Comparison of ENCODE assay signal across 16 cellular contexts in the genomic region with DNA sequence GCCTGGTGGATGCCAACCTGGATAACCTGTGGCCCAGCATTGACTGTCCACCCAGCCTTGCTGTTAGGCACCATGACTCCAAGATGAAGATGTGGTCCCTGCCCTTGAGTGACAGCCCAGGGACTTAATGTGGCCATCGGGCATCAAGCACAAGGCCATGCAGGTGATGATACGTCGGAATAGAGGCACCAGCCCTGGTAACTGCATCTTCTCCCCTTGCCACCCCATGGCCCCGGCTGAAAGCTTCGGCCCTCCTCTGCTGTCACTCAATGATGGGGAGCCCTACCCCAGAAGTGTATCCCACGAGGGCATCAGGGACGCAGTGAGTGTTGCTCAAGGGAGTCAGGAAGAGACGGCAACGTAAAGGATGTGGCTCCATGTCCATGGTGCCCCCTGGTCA. TPM values are rescaled to one million over a fixed set of nuclear protein-coding genes. Genes with fewer than 3 reads are reported as not detected.
A peak's percentile ranks its signal among the peaks of the same experiment; 100 is the strongest.
DNase-seq lines count a peak whose midpoint lies in the region; ATAC-seq and TF ChIP-seq lines count a peak whose summit lies in the region.
"Had no signal": no experiment of that assay in that cellular context is flagged by ENCODE, and none has a peak within 500 bp of the region (broad histone marks: within the 10 kb centered on the region; RNA-seq: fewer than 3 reads in every experiment).

No MANE protein-coding gene starts in this region.

- H3K27ac Mint-ChIP-seq in activated naive CD4-positive, alpha-beta T cell treated with anti-CD3 and anti-CD28 coated beads for 36 hours = no peak overlapping the region
- no peak overlapping the region for H3K27ac Mint-ChIP-seq in stimulated activated effector memory CD8-positive, alpha-beta T cell treated with anti-CD3 and anti-CD28 coated beads, Interleukin-12 subunit alpha, Interleukin-12 subunit beta, amount 100 ng/mL, for 72 hours

- H3K9me3 ChIP-seq in RWPE2 (ENCODE audit: severe bottlenecking) (no peaks in the 10 kb centered on the region), colonic mucosa (no peaks in the 10 kb centered on the region), left lung (no peaks in the 10 kb centered on the region), upper lobe of left lung (no peaks in the 10 kb centered on the region)
- H3K9me3 ChIP-seq: uterus had no signal

- no peak for TF ChIP-seq POLR2A in upper lobe of left lung (IDR thresholded peaks at IDR 0.05)

- H3K4me1 Mint-ChIP-seq in activated naive CD4-positive, alpha-beta T cell treated with anti-CD3 and anti-CD28 coated beads for 36 hours (ENCODE audit: low read depth) = peaks cover 31% of the 10 kb centered on the region
- peaks cover 32% of the 10 kb centered on the region for H3K4me1 Mint-ChIP-seq in stimulated activated effector memory CD8-positive, alpha-beta T cell treated with anti-CD3 and anti-CD28 coated beads, Interleukin-12 subunit alpha, Interleukin-12 subunit beta, amount 100 ng/mL, for 72 hours

- intact Hi-C loops in activated naive CD4-positive, alpha-beta T cell treated with anti-CD3 and anti-CD28 coated beads for 36 hours (cut with micrococcal nuclease) = no loop called here
- intact Hi-C loops in colonic mucosa (cut with DNase I) = no loop called here
- intact Hi-C loops in left lung (cut with DNase I) = no loop called here

- no peak for DNase-seq in activated naive CD4-positive, alpha-beta T cell treated with anti-CD3 and anti-CD28 coated beads for 36 hours
- DNase-seq in activated naive CD4-positive, alpha-beta T cell treated with anti-CD3 and anti-CD28 coated beads, Interleukin-2, amount 50 U/mL, for 16 hours = no peak
- DNase-seq in RWPE2 (ENCODE audit: low spot score) = no peak
- DNase-seq in colonic mucosa = no peak
- DNase-seq in stimulated activated effector memory CD8-positive, alpha-beta T cell treated with anti-CD3 and anti-CD28 coated beads, Interleukin-12 subunit alpha, Interleukin-12 subunit beta, amount 100 ng/mL, for 72 hours (ENCODE audit: low spot score in 2 of 2) = no peak
- DNase-seq in stimulated activated CD4-positive, alpha-beta T cell treated with anti-CD3 and anti-CD28 coated beads, Interleukin-1b, Interleukin-23, amount 100 ng/mL, for 48 hours = no peak
- DNase-seq in left lung = no peak
- no peak for DNase-seq in upper lobe of left lung
- DNase-seq: activated CD8-positive, alpha-beta memory T cell treated with anti-CD3 and anti-CD28 coated beads, Interleukin-2, amount 50 U/mL, for 4 hours; NCI-H187; NCI-H526 treated with DMSO at 0.1 percent for 48 hours; RPMI8226; stimulated activated CD4-positive, alpha-beta T cell treated with anti-CD3 and anti-CD28 coated beads, Interleukin-15, amount 100 ng/mL, for 24 hours; uterus had no signal

- H3K27me3 ChIP-seq in RWPE2 (ENCODE audit: insufficient read depth, poor library complexity, severe bottlenecking) = no peaks in the 10 kb centered on the region
- no peaks in the 10 kb centered on the region for H3K27me3 ChIP-seq in colonic mucosa
- no peaks in the 10 kb centered on the region for H3K27me3 ChIP-seq in left lung
- H3K27me3 ChIP-seq in upper lobe of left lung = no peaks in the 10 kb centered on the region
- H3K27me3 ChIP-seq: uterus had no signal

- H3K4me1 ChIP-seq in RWPE2 (ENCODE audit: insufficient read depth, poor library complexity, severe bottlenecking) (peaks cover 23% of the 10 kb centered on the region), colonic mucosa (peaks cover 20% of the 10 kb centered on the region), left lung (peaks cover 10 to 49% of the 10 kb centered on the region in 2 donors), upper lobe of left lung (peaks cover 21 to 41% (median 31%) of the 10 kb centered on the region in 4 donors)
- H3K4me1 ChIP-seq: parathyroid adenoma had no signal

- no peak overlapping the region for H3K9ac ChIP-seq in colonic mucosa (ENCODE audit: low read depth in 2 of 2, low read length in 2 of 2)
- H3K9ac ChIP-seq: parathyroid adenoma had no signal

- H3K4me3 ChIP-seq in RWPE2 (ENCODE audit: severe bottlenecking) = no peak overlapping the region
- H3K4me3 ChIP-seq in colonic mucosa = no peak overlapping the region
- H3K4me3 ChIP-seq in left lung = no peak overlapping the region
- no peak overlapping the region for H3K4me3 ChIP-seq in upper lobe of left lung
- H3K4me3 ChIP-seq: uterus had no signal

- no peaks in the 10 kb centered on the region for H3K9me3 Mint-ChIP-seq in activated naive CD4-positive, alpha-beta T cell treated with anti-CD3 and anti-CD28 coated beads for 36 hours
- no peaks in the 10 kb centered on the region for H3K9me3 Mint-ChIP-seq in stimulated activated effector memory CD8-positive, alpha-beta T cell treated with anti-CD3 and anti-CD28 coated beads, Interleukin-12 subunit alpha, Interleukin-12 subunit beta, amount 100 ng/mL, for 72 hours

- ATAC-seq in RWPE2 (ENCODE audit: low read depth) (no peak), left lung (no peak), upper lobe of left lung (ENCODE audit: low FRiP score in 2 of 2) (no peak)
- ATAC-seq in stimulated activated effector memory CD8-positive, alpha-beta T cell treated with anti-CD3 and anti-CD28 coated beads, Interleukin-12 subunit alpha, Interleukin-12 subunit beta, amount 100 ng/mL, for 72 hours = no peak

- CTCF ChIA-PET in activated naive CD4-positive, alpha-beta T cell treated with anti-CD3 and anti-CD28 coated beads for 36 hours (lab: Charles Lee) = interaction anchor here (0.8 to 14.5 kb wide), 6 partner anchors 13 to 71 kb away, joined by 3 to 195 read pairs (median 6); no protein-coding TSS in a partner anchor

- H3K36me3 ChIP-seq in RWPE2 (ENCODE audit: low read depth) (peaks cover 21% of the 10 kb centered on the region), colonic mucosa (no peaks in the 10 kb centered on the region), left lung (peaks cover 0 to 21% of the 10 kb centered on the region in 2 donors), upper lobe of left lung (peaks cover 0 to 20% (median 9%) of the 10 kb centered on the region in 4 donors)
- H3K36me3 ChIP-seq: uterus had no signal

- WGBS in upper lobe of left lung, 2 donors = 94 to 95% methylated on average over 8 to 9 of the region's 9 CpGs

- TF ChIP-seq EP300 in upper lobe of left lung (IDR thresholded peaks at IDR 0.05) = no peak

- H3K27ac ChIP-seq in RWPE2 (ENCODE audit: poor library complexity, severe bottlenecking) (peak overlapping the region; percentile 87), colonic mucosa (peak overlapping the region; percentile 94), left lung (no peak overlapping the region), upper lobe of left lung (peak overlapping the region in 1 of 4 donors; percentile 19)
- H3K27ac ChIP-seq: parathyroid adenoma had no signal

- peaks cover 6% of the 10 kb centered on the region for H3K36me3 Mint-ChIP-seq in activated naive CD4-positive, alpha-beta T cell treated with anti-CD3 and anti-CD28 coated beads for 36 hours (ENCODE audit: low read depth)
- peaks cover 23% of the 10 kb centered on the region for H3K36me3 Mint-ChIP-seq in stimulated activated effector memory CD8-positive, alpha-beta T cell treated with anti-CD3 and anti-CD28 coated beads, Interleukin-12 subunit alpha, Interleukin-12 subunit beta, amount 100 ng/mL, for 72 hours

- TF ChIP-seq CTCF in RWPE2 (IDR thresholded peaks at IDR 0.05; ENCODE audit: poor library complexity, severe bottlenecking) (no peak), colonic mucosa (IDR thresholded peaks at IDR 0.05) (no peak), left lung (IDR thresholded peaks at IDR 0.05) (no peak), upper lobe of left lung (IDR thresholded peaks at IDR 0.05) (no peak)

- no peaks in the 10 kb centered on the region for H3K27me3 Mint-ChIP-seq in activated naive CD4-positive, alpha-beta T cell treated with anti-CD3 and anti-CD28 coated beads for 36 hours (ENCODE audit: low read depth)

- peak overlapping the region; percentile 36 for H3K4me3 Mint-ChIP-seq in activated naive CD4-positive, alpha-beta T cell treated with anti-CD3 and anti-CD28 coated beads for 36 hours
- H3K4me3 Mint-ChIP-seq in stimulated activated effector memory CD8-positive, alpha-beta T cell treated with anti-CD3 and anti-CD28 coated beads, Interleukin-12 subunit alpha, Interleukin-12 subunit beta, amount 100 ng/mL, for 72 hours = peak overlapping the region; percentile 83

RNA-seq across cellular contexts. Expression of gene NT5C, which starts 2.0 kb away (rescaled TPM):
- 10 to 100 TPM; 49.7 to 55.2 TPM for total RNA-seq in activated naive CD4-positive, alpha-beta T cell treated with anti-CD3 and anti-CD28 coated beads for 36 hours
- total RNA-seq in colonic mucosa (10 to 100 TPM; 72.3 to 94.9 TPM), left lung (10 to 100 TPM; 26.0 to 39.9 TPM), upper lobe of left lung (100 to 1,000 TPM in 2 of 6 donors, 10 to 100 TPM in 4; 46.4 to 113 (median 76.6) TPM)

RNA-seq across cellular contexts. Expression of gene ARMC7, which starts 19.8 kb away (rescaled TPM):
- total RNA-seq in activated naive CD4-positive, alpha-beta T cell treated with anti-CD3 and anti-CD28 coated beads for 36 hours = 1 to 10 TPM; 3.8 to 4.9 TPM
- total RNA-seq in colonic mucosa (10 to 100 TPM; 20.5 to 20.7 TPM), left lung (10 to 100 TPM; 18.3 to 19.3 TPM), upper lobe of left lung (10 to 100 TPM in 5 of 6 donors, 1 to 10 TPM in 1; 7.3 to 29.5 (median 16.6) TPM)

RNA-seq across cellular contexts. Expression of gene JPT1, which starts 24.7 kb away (rescaled TPM):
- 100 to 1,000 TPM; 242 to 258 TPM for total RNA-seq in activated naive CD4-positive, alpha-beta T cell treated with anti-CD3 and anti-CD28 coated beads for 36 hours
- total RNA-seq in colonic mucosa (100 to 1,000 TPM; 227 to 367 TPM), left lung (10 to 100 TPM; 65.0 to 97.8 TPM), upper lobe of left lung (100 to 1,000 TPM in 1 of 6 donors, 10 to 100 TPM in 5; 44.0 to 118 (median 70.1) TPM)

RNA-seq across cellular contexts. Expression of gene SLC16A5, which starts 41.8 kb away (rescaled TPM):
- 1 to 10 TPM; 2.5 to 3.1 TPM for total RNA-seq in activated naive CD4-positive, alpha-beta T cell treated with anti-CD3 and anti-CD28 coated beads for 36 hours
- total RNA-seq in colonic mucosa (10 to 100 TPM; 19.4 to 50.1 TPM), left lung (10 to 100 TPM; 36.8 to 45.1 TPM), upper lobe of left lung (100 to 1,000 TPM in 4 of 6 donors, 10 to 100 TPM in 2; 40.6 to 234 (median 123) TPM)
- total RNA-seq: Daoy had no signal

RNA-seq across cellular contexts. Expression of gene SUMO2, which starts 53.2 kb away (rescaled TPM):
- 100 to 1,000 TPM; 633 to 688 TPM for total RNA-seq in activated naive CD4-positive, alpha-beta T cell treated with anti-CD3 and anti-CD28 coated beads for 36 hours
- total RNA-seq in colonic mucosa = 100 to 1,000 TPM; 298 to 319 TPM
- 100 to 1,000 TPM; 321 to 344 TPM for total RNA-seq in left lung
- total RNA-seq in upper lobe of left lung = 100 to 1,000 TPM in 2 of 6 donors, 10 to 100 TPM in 4; 19.9 to 343 (median 64.9) TPM

Comparison
In these comparisons a context has a peak if more than half of its experiments do, and no peak if none do; other contexts are left out.
1. H3K27ac ChIP-seq: peak in RWPE2 (single experiment) and colonic mucosa (single experiment); none in left lung (0 of 2).